Comparison of ENCODE assay signal across 31 cellular contexts in genomic region chr20:16362642-16363041, GRCh38.
"Had no signal": no experiment of that assay in that cellular context is flagged by ENCODE, and none has a peak within 500 bp of the region (broad histone marks: within the 10 kb centered on the region; RNA-seq: fewer than 3 reads in every experiment).

No MANE protein-coding gene starts in this region.

- H3K4me3 ChIP-seq: neural progenitor cell, ovary, psoas muscle, right lobe of liver, sigmoid colon, skin epidermis, suprapubic skin, testis, tibial artery, transverse colon, upper lobe of right lung, uterus had no signal

- H3K9me3 ChIP-seq: ovary, psoas muscle, right lobe of liver, sigmoid colon, suprapubic skin, testis, tibial artery, transverse colon, upper lobe of right lung, uterus had no signal

- H3K4me2 ChIP-seq: neural progenitor cell had no signal

- H3K27ac Mint-ChIP-seq: naive thymus-derived CD4-positive, alpha-beta T cell; natural killer cell; nephron; neural progenitor cell; progenitor cell of endocrine pancreas; stimulated activated memory B cell treated with anti-CD40 and anti-IgM and Interleukin-4, amounts not matched to agents 10 μg/mL and 1 μg/mL and 100 μg/mL, for 72 hours; stimulated activated naive CD8-positive, alpha-beta T cell treated with anti-CD3 and anti-CD28 coated beads, Interleukin-15, amount 100 ng/mL, for 72 hours; type B pancreatic cell had no signal

- H3K9me3 Mint-ChIP-seq: natural killer cell; nephron; neural progenitor cell; stimulated activated memory B cell treated with anti-CD40 and anti-IgM and Interleukin-4, amounts not matched to agents 10 μg/mL and 1 μg/mL and 100 μg/mL, for 72 hours; stimulated activated naive CD8-positive, alpha-beta T cell treated with anti-CD3 and anti-CD28 coated beads, Interleukin-15, amount 100 ng/mL, for 72 hours; type B pancreatic cell had no signal

- H3K36me3 ChIP-seq: neural progenitor cell, ovary, uterus had no signal

- DNase-seq: naive thymus-derived CD4-positive, alpha-beta T cell; natural killer cell; occipital lobe; ovary; posterior cingulate gyrus; psoas muscle; right cardiac atrium; right lobe of liver; sigmoid colon; stimulated activated CD4-positive, alpha-beta T cell treated with anti-CD3 and anti-CD28 coated beads, Interleukin-15, amount 100 ng/mL, for 24 hours; stimulated activated CD4-positive, alpha-beta T cell treated with anti-CD3 and anti-CD28 coated beads, Interleukin-2, amount 100 ng/mL, for 24 hours; stimulated activated CD4-positive, alpha-beta T cell treated with anti-CD3 and anti-CD28 coated beads, Interleukin-2, amount 100 ng/mL, for 48 hours; stimulated activated CD4-positive, alpha-beta T cell treated with anti-CD3 and anti-CD28 coated beads, Interleukin-4, amount 100 ng/mL, for 4 hours; stimulated activated CD8-positive, alpha-beta memory T cell treated with anti-CD3 and anti-CD28 coated beads, Interleukin-4, amount 100 ng/mL, for 48 hours; stimulated activated naive CD4-positive, alpha-beta T cell; stimulated activated naive CD8-positive, alpha-beta T cell treated with anti-CD3 and anti-CD28 coated beads, Interleukin-15, amount 100 ng/mL, for 72 hours; stimulated activated naive CD8-positive, alpha-beta T cell treated with anti-CD3 and anti-CD28 coated beads, Interleukin-15, Interleukin-2, amounts not matched to agents 100 U/mL and 50 U/mL, for 24 hours; substantia nigra; testis; tibial artery; transverse colon; upper lobe of right lung; uterus had no signal

- H3K4me3 Mint-ChIP-seq: naive thymus-derived CD4-positive, alpha-beta T cell; natural killer cell; nephron; neural progenitor cell; stimulated activated memory B cell treated with anti-CD40 and anti-IgM and Interleukin-4, amounts not matched to agents 10 μg/mL and 1 μg/mL and 100 μg/mL, for 72 hours; stimulated activated naive CD8-positive, alpha-beta T cell treated with anti-CD3 and anti-CD28 coated beads, Interleukin-15, amount 100 ng/mL, for 72 hours; type B pancreatic cell had no signal

- H3K27me3 Mint-ChIP-seq: naive thymus-derived CD4-positive, alpha-beta T cell; progenitor cell of endocrine pancreas; stimulated activated memory B cell treated with anti-CD40 and anti-IgM and Interleukin-4, amounts not matched to agents 10 μg/mL and 1 μg/mL and 100 μg/mL, for 72 hours; stimulated activated naive CD8-positive, alpha-beta T cell treated with anti-CD3 and anti-CD28 coated beads, Interleukin-15, amount 100 ng/mL, for 72 hours; type B pancreatic cell had no signal

- H3K9ac ChIP-seq: neural progenitor cell, parathyroid adenoma had no signal

- H3K27me3 ChIP-seq: neural progenitor cell, ovary, right lobe of liver, sigmoid colon, suprapubic skin, testis, tibial artery, transverse colon, upper lobe of right lung, uterus had no signal

- H2AFZ ChIP-seq: neural progenitor cell, parathyroid adenoma had no signal

- H3K4me1 ChIP-seq: neural progenitor cell, parathyroid adenoma, right lobe of liver, sigmoid colon, testis, upper lobe of right lung, uterus had no signal

- H3K27ac ChIP-seq: neural progenitor cell, ovary, parathyroid adenoma, psoas muscle, right lobe of liver, sigmoid colon, skin epidermis, suprapubic skin, testis, tibial artery, transverse colon, upper lobe of right lung, uterus had no signal

- H3K4me1 Mint-ChIP-seq: naive thymus-derived CD4-positive, alpha-beta T cell; natural killer cell; stimulated activated memory B cell treated with anti-CD40 and anti-IgM and Interleukin-4, amounts not matched to agents 10 μg/mL and 1 μg/mL and 100 μg/mL, for 72 hours; stimulated activated naive CD8-positive, alpha-beta T cell treated with anti-CD3 and anti-CD28 coated beads, Interleukin-15, amount 100 ng/mL, for 72 hours had no signal

- H3K36me3 Mint-ChIP-seq: natural killer cell had no signal

- ATAC-seq: naive thymus-derived CD4-positive, alpha-beta T cell; natural killer cell; psoas muscle; right cardiac atrium; right lobe of liver; stimulated activated memory B cell treated with anti-CD40 and anti-IgM and Interleukin-4, amounts not matched to agents 10 μg/mL and 1 μg/mL and 100 μg/mL, for 72 hours; stimulated activated naive CD8-positive, alpha-beta T cell treated with anti-CD3 and anti-CD28 coated beads, Interleukin-15, amount 100 ng/mL, for 72 hours; stimulated activated naive CD8-positive, alpha-beta T cell treated with anti-CD3 and anti-CD28 coated beads, Interleukin-15, Interleukin-2, amounts not matched to agents 100 U/mL and 50 U/mL, for 24 hours; upper lobe of right lung had no signal
